1 cellular context compared by ENCODE assay signal in genomic region chr11:63938481-63939350, GRCh38.
TF ChIP-seq lines count a peak whose summit lies in the region.

Gene NAA40 (plus strand): TSS chr11:63939002. CDS start chr11:63939097, 95 bp downstream.

TF ChIP-seq in HepG2, 621 proteins besides CTCF, POLR2A, EP300 and RAD21 (continued from another document and continues in another):
- TF ChIP-seq NCOA2 (CRISPR knock-in tag; IDR thresholded peaks at IDR 0.05) (peak; percentile 38; the same call in 1 of the 2 replicates), DRAP1 (CRISPR knock-in tag; IDR thresholded peaks at IDR 0.05) (peak; percentile 52; the same call in 1 of the 2 replicates), XBP1 (CRISPR knock-in tag; IDR thresholded peaks at IDR 0.05) (no peak), SRY (CRISPR knock-in tag; IDR thresholded peaks at IDR 0.05) (0 out of 2 replicates have a peak, but pooled peaks have one; percentile 1), ELK4 (CRISPR knock-in tag; IDR thresholded peaks at IDR 0.05; ENCODE audit: borderline replicate concordance) (no peak), ZEB1 (IDR thresholded peaks at IDR 0.05; ENCODE audit: insufficient replicate concordance, low read depth) (peak; percentile 18), ZGPAT (CRISPR knock-in tag; IDR thresholded peaks at IDR 0.05) (peak; percentile 77), ZNF205 (CRISPR knock-in tag; IDR thresholded peaks at IDR 0.05) (no peak), ARID3A (IDR thresholded peaks at IDR 0.05; ENCODE audit: low read depth, low read length) (no peak), REPIN1 (CRISPR knock-in tag; IDR thresholded peaks at IDR 0.05; ENCODE audit: borderline replicate concordance, low read depth) (peak; percentile 63; the same call in 1 of the 2 replicates), GRHL1 (CRISPR knock-in tag; conservative IDR thresholded peaks at IDR 0.05) (no peak), ZBTB7B (CRISPR knock-in tag; IDR thresholded peaks at IDR 0.05) (peak; percentile 85; the same call in 1 of the 2 replicates), FOXA1 (IDR thresholded peaks at IDR 0.05) (no peak), FOXA1 (CRISPR knock-in tag; IDR thresholded peaks at IDR 0.05) (no peak; the same call in 1 of the 2 replicates), FOXO1 (CRISPR knock-in tag; IDR thresholded peaks at IDR 0.05) (peak; percentile 18; the same call in 1 of the 2 replicates), TRIM24 (CRISPR knock-in tag; IDR thresholded peaks at IDR 0.05) (no peak), TBP (CRISPR knock-in tag; IDR thresholded peaks at IDR 0.05) (no peak), RORA (CRISPR knock-in tag; IDR thresholded peaks at IDR 0.05) (no peak), ZBTB4 (CRISPR knock-in tag; IDR thresholded peaks at IDR 0.05; ENCODE audit: borderline replicate concordance) (no peak), TFE3 (CRISPR knock-in tag; IDR thresholded peaks at IDR 0.05) (no peak), ARNT (IDR thresholded peaks at IDR 0.05) (no peak), UBTF (CRISPR knock-in tag; IDR thresholded peaks at IDR 0.05) (peak; percentile 63; the same call in 1 of the 2 replicates), BHLHE40 (IDR thresholded peaks at IDR 0.05; ENCODE audit: low read length) (peak; percentile 77), ZNF687 (CRISPR knock-in tag; IDR thresholded peaks at IDR 0.05) (peak; percentile 71), GMEB1 (CRISPR knock-in tag; IDR thresholded peaks at IDR 0.05; ENCODE audit: borderline replicate concordance) (peak; percentile 74), ZNF296 (CRISPR knock-in tag; conservative IDR thresholded peaks at IDR 0.05) (no peak), SAFB2 (CRISPR knock-in tag; IDR thresholded peaks at IDR 0.05; ENCODE audit: borderline replicate concordance, low read depth) (peak; percentile 31), ZFP62 (CRISPR knock-in tag; IDR thresholded peaks at IDR 0.05) (no peak), ZBTB38 (CRISPR knock-in tag; IDR thresholded peaks at IDR 0.05) (peak; percentile 77), HNF4G (IDR thresholded peaks at IDR 0.05; ENCODE audit: borderline replicate concordance, low read depth, low read length) (no peak), HNF4G (CRISPR knock-in tag; IDR thresholded peaks at IDR 0.05; ENCODE audit: borderline replicate concordance, low read depth) (no peak), POLR2G (IDR thresholded peaks at IDR 0.05; ENCODE audit: low read depth, low read length) (peak; percentile 47; the same call in 1 of the 2 replicates)
